In genomic region chr2:96772903-96773675, GRCh38 we compare ENCODE assay signal across 1 cellular context.
A peak's percentile ranks its signal among the peaks of the same experiment; 100 is the strongest.
TF ChIP-seq lines count a peak whose summit lies in the region.

No MANE protein-coding gene starts in this region.

TF ChIP-seq in HEK293, 187 proteins besides CTCF, POLR2A, EP300 and RAD21 (continued from another document):
- TF ChIP-seq ZSCAN18 (tag by site-specific recombination; IDR thresholded peaks at IDR 0.05): no peak
- peak; percentile 96 for TF ChIP-seq ZFHX2 (tag by site-specific recombination; conservative IDR thresholded peaks at IDR 0.05)
- TF ChIP-seq ZNF501 (tag by site-specific recombination; IDR thresholded peaks at IDR 0.05): no peak
- TF ChIP-seq ZNF416 (tag by site-specific recombination; IDR thresholded peaks at IDR 0.05): no peak
- peak; percentile 26; the same call in 1 of the 2 replicates for TF ChIP-seq GLIS1 (tag by site-specific recombination; IDR thresholded peaks at IDR 0.05)
- no peak for TF ChIP-seq ZIC2 (tag by site-specific recombination; IDR thresholded peaks at IDR 0.05)
- TF ChIP-seq TCF7L2 (IDR thresholded peaks at IDR 0.05; ENCODE audit: borderline replicate concordance, low read depth, low read length): no peak
- TF ChIP-seq GLIS2 (tag by site-specific recombination; IDR thresholded peaks at IDR 0.05): 0 out of 2 replicates have a peak, but pooled peaks have one; percentile 16
- TF ChIP-seq ZNF211 (tag by site-specific recombination; IDR thresholded peaks at IDR 0.05; ENCODE audit: low read depth): no peak
- no peak for TF ChIP-seq MZF1 (tag by site-specific recombination; IDR thresholded peaks at IDR 0.05; ENCODE audit: borderline replicate concordance)
- no peak for TF ChIP-seq ZBTB11 (tag by site-specific recombination; conservative IDR thresholded peaks at IDR 0.05; ENCODE audit: low read depth)
- TF ChIP-seq ZBTB7A (tag by site-specific recombination; IDR thresholded peaks at IDR 0.05; ENCODE audit: low read depth): no peak
- no peak for TF ChIP-seq ZNF785 (tag by site-specific recombination; IDR thresholded peaks at IDR 0.05)
- no peak for TF ChIP-seq PBX3 (CRISPR knock-in tag; IDR thresholded peaks at IDR 0.05)
